8 cellular contexts compared by ENCODE assay signal in the genomic region with DNA sequence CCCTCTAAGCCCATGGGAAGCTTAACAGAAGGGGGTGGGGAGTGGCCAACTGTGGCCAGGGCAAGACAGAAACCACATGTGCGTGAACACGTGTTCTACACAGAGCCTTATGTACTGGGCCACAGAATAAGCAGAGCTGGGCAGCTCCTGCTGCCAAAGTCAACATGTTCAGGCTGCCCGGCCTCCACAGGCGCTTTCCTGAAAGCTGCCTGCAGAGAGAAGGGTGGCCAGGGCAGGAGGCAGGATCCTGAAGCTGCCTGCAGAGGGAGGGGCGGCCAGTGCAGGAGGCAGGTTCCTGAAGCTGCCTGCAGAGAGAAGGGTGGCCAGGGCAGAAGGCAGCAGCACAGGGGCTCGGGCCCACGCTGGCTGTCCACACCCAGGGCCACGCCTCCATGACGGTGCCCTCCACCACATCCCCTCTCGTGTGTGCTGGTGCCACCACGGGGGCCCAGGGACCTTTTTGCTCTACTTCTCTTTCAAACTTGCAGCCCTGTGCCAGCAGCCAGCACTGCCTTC.
DNase-seq lines count a peak whose midpoint lies in the region; ATAC-seq and TF ChIP-seq lines count a peak whose summit lies in the region.

No MANE protein-coding gene starts in this region.

- TF ChIP-seq POLR2A in gastroesophageal sphincter (IDR thresholded peaks at IDR 0.05), result no peak

- no peaks in the 10 kb centered on the region for H3K9me3 Mint-ChIP-seq in activated T-helper 1 cell treated with anti-CD3 and anti-CD28 coated beads, Interleukin-12 subunit alpha, Interleukin-12 subunit beta, Interleukin-2, Interleukin-4 antibody, amounts not matched to agents 30 ng/mL and 10 ng/mL and 1 ng/mL, durations not matched to agents 14 hours and 24 hours and 36 hours

- H3K36me3 Mint-ChIP-seq in activated T-helper 1 cell treated with anti-CD3 and anti-CD28 coated beads, Interleukin-12 subunit alpha, Interleukin-12 subunit beta, Interleukin-2, Interleukin-4 antibody, amounts not matched to agents 30 ng/mL and 10 ng/mL and 1 ng/mL, durations not matched to agents 14 hours and 24 hours and 36 hours (ENCODE audit: low read depth), result no peaks in the 10 kb centered on the region

- no peaks in the 10 kb centered on the region for H3K27me3 ChIP-seq in gastroesophageal sphincter

- TF ChIP-seq CTCF in gastroesophageal sphincter (IDR thresholded peaks at IDR 0.05), result no peak

- ATAC-seq in gastroesophageal sphincter (peak; percentile 77), HG02970 (IDR thresholded peaks at IDR 0.05; ENCODE audit: low FRiP score, unreplicated experiment) (no peak), HG03460 (IDR thresholded peaks at IDR 0.05; ENCODE audit: unreplicated experiment) (no peak)

- H3K4me1 ChIP-seq in gastroesophageal sphincter, result peaks cover 0 to 94% (median 76%) of the 10 kb centered on the region in 3 donors

- no peaks in the 10 kb centered on the region for H3K9me3 ChIP-seq in gastroesophageal sphincter

- no peak overlapping the region for H3K4me3 ChIP-seq in gastroesophageal sphincter

- intact Hi-C loops in activated T-helper 1 cell treated with anti-CD3 and anti-CD28 coated beads, Interleukin-12 subunit alpha, Interleukin-12 subunit beta, Interleukin-2, Interleukin-4 antibody, amounts not matched to agents 30 ng/mL and 10 ng/mL and 1 ng/mL, durations not matched to agents 14 hours and 24 hours and 36 hours (cut with micrococcal nuclease), result no loop called here

- peak overlapping the region; percentile 66 for H3K4me3 Mint-ChIP-seq in activated T-helper 1 cell treated with anti-CD3 and anti-CD28 coated beads, Interleukin-12 subunit alpha, Interleukin-12 subunit beta, Interleukin-2, Interleukin-4 antibody, amounts not matched to agents 30 ng/mL and 10 ng/mL and 1 ng/mL, durations not matched to agents 14 hours and 24 hours and 36 hours

- no peaks in the 10 kb centered on the region for H3K27me3 Mint-ChIP-seq in activated T-helper 1 cell treated with anti-CD3 and anti-CD28 coated beads, Interleukin-12 subunit alpha, Interleukin-12 subunit beta, Interleukin-2, Interleukin-4 antibody, amounts not matched to agents 30 ng/mL and 10 ng/mL and 1 ng/mL, durations not matched to agents 14 hours and 24 hours and 36 hours (ENCODE audit: insufficient read depth)

- peak; percentile 28 for DNase-seq in activated naive CD4-positive, alpha-beta T cell treated with Interleukin-2 at 50 U/mL for 16 hours
- DNase-seq in activated naive CD4-positive, alpha-beta T cell treated with anti-CD3 and anti-CD28 coated beads, Interleukin-2, amount 50 U/mL, for 16 hours, result no peak
- no peak for DNase-seq in activated T-helper 1 cell treated with anti-CD3 and anti-CD28 coated beads, Interleukin-12 subunit alpha, Interleukin-12 subunit beta, Interleukin-2, Interleukin-4 antibody, amounts not matched to agents 30 ng/mL and 10 ng/mL and 1 ng/mL, durations not matched to agents 14 hours and 24 hours and 36 hours (ENCODE audit: low spot score)
- peak; percentile 88 for DNase-seq in pulmonary artery endothelial cell (ENCODE audit: low read depth, low spot score)
- no peak for DNase-seq in HUDEP-2 (lab: John Stamatoyannopoulos, UW; ENCODE audit: unreplicated experiment in 76 of 76)

- peak overlapping the region in 3 of 4 donors; percentile 5 to 65 (median 30) for H3K27ac ChIP-seq in gastroesophageal sphincter

- no peak for TF ChIP-seq EP300 in gastroesophageal sphincter (IDR thresholded peaks at IDR 0.05)

- H3K36me3 ChIP-seq in gastroesophageal sphincter, result no peaks in the 10 kb centered on the region

- peak overlapping the region; percentile 86 for H3K27ac Mint-ChIP-seq in activated T-helper 1 cell treated with anti-CD3 and anti-CD28 coated beads, Interleukin-12 subunit alpha, Interleukin-12 subunit beta, Interleukin-2, Interleukin-4 antibody, amounts not matched to agents 30 ng/mL and 10 ng/mL and 1 ng/mL, durations not matched to agents 14 hours and 24 hours and 36 hours

- 0 to 7% methylated on average over 2 to 3 of the region's 11 CpGs for WGBS in gastroesophageal sphincter (ENCODE audit: low coverage in 1 of 2), 2 donors

- peaks cover 69% of the 10 kb centered on the region for H3K4me1 Mint-ChIP-seq in activated T-helper 1 cell treated with anti-CD3 and anti-CD28 coated beads, Interleukin-12 subunit alpha, Interleukin-12 subunit beta, Interleukin-2, Interleukin-4 antibody, amounts not matched to agents 30 ng/mL and 10 ng/mL and 1 ng/mL, durations not matched to agents 14 hours and 24 hours and 36 hours (ENCODE audit: low read depth)

Comparison
In these comparisons a context has a peak if more than half of its experiments do, and no peak if none do; other contexts are left out.
1. DNase-seq: peak in activated naive CD4-positive, alpha-beta T cell treated with Interleukin-2 at 50 U/mL for 16 hours (single experiment) and pulmonary artery endothelial cell (single experiment); none in activated naive CD4-positive, alpha-beta T cell treated with anti-CD3 and anti-CD28 coated beads, Interleukin-2, amount 50 U/mL, for 16 hours (single experiment), activated T-helper 1 cell treated with anti-CD3 and anti-CD28 coated beads, Interleukin-12 subunit alpha, Interleukin-12 subunit beta, Interleukin-2, Interleukin-4 antibody, amounts not matched to agents 30 ng/mL and 10 ng/mL and 1 ng/mL, durations not matched to agents 14 hours and 24 hours and 36 hours (single experiment) and HUDEP-2 (0 of 76).